Comparison of ENCODE assay signal across 8 cellular contexts in genomic region chr19:45091031-45091918, GRCh38. TPM values are rescaled to one million over a fixed set of nuclear protein-coding genes. Genes with fewer than 3 reads are reported as not detected.
DNase-seq lines count a peak whose midpoint lies in the region; ATAC-seq lines count a peak whose summit lies in the region.

No MANE protein-coding gene starts in this region.

- no peaks in the 10 kb centered on the region for H3K36me3 ChIP-seq in ACC112 (ENCODE audit: insufficient read depth, low read length)

- DNase-seq in NCI-H510A treated with DMSO at 0.1 percent for 48 hours (lab: John Stamatoyannopoulos, UW), result peak; percentile 97
- DNase-seq in activated CD4-positive, alpha-beta T cell treated with anti-CD3 and anti-CD28 coated beads, Interleukin-2, amount 50 U/mL, for 4 hours, result peak; percentile 91 to 94
- peak; percentile 99 for DNase-seq in left lobe of liver (ENCODE audit: low spot score)
- peak; percentile 97 for DNase-seq in stimulated activated CD4-positive, alpha-beta T cell treated with anti-CD3 and anti-CD28 coated beads, Interleukin-1b, Interleukin-23, amount 100 ng/mL, for 48 hours

- peak overlapping the region; percentile 95 for H3K4me3 Mint-ChIP-seq in dendritic cell treated with granulocyte-macrophage colony-stimulating factor and Interleukin-4, amounts not matched to agents 40 ng/mL and 50 ng/mL, for 4 days

- no peaks in the 10 kb centered on the region for H3K9me3 Mint-ChIP-seq in dendritic cell treated with granulocyte-macrophage colony-stimulating factor and Interleukin-4, amounts not matched to agents 40 ng/mL and 50 ng/mL, for 4 days

- peak overlapping the region; percentile 87 for H3K27ac ChIP-seq in ACC112 (ENCODE audit: low read depth, low read length)

- peak overlapping the region; percentile 86 for H3K4me3 ChIP-seq in ACC112 (ENCODE audit: low read depth, low read length)

- ATAC-seq in GM18870 (IDR thresholded peaks at IDR 0.05; ENCODE audit: unreplicated experiment) (peak; percentile 48), HG03135 (IDR thresholded peaks at IDR 0.05; ENCODE audit: unreplicated experiment) (peak; percentile 60), left lobe of liver (peak; percentile 85)

- H3K27me3 ChIP-seq in ACC112 (ENCODE audit: insufficient read depth, low read length), result no peaks in the 10 kb centered on the region

- H3K4me1 Mint-ChIP-seq in dendritic cell treated with granulocyte-macrophage colony-stimulating factor and Interleukin-4, amounts not matched to agents 40 ng/mL and 50 ng/mL, for 4 days (ENCODE audit: low read depth), result peaks cover 59% of the 10 kb centered on the region

- H3K36me3 Mint-ChIP-seq in dendritic cell treated with granulocyte-macrophage colony-stimulating factor and Interleukin-4, amounts not matched to agents 40 ng/mL and 50 ng/mL, for 4 days (ENCODE audit: low read depth), result peaks cover 84% of the 10 kb centered on the region

- H3K4me1 ChIP-seq in ACC112 (ENCODE audit: control insufficient read depth, insufficient read depth, low read length, unreplicated experiment), result peaks cover 7% of the 10 kb centered on the region

- H3K27me3 Mint-ChIP-seq in dendritic cell treated with granulocyte-macrophage colony-stimulating factor and Interleukin-4, amounts not matched to agents 40 ng/mL and 50 ng/mL, for 4 days, result no peaks in the 10 kb centered on the region

- H3K79me2 ChIP-seq in ACC112 (ENCODE audit: control insufficient read depth, insufficient read depth, low read length, unreplicated experiment), result peaks cover 36% of the 10 kb centered on the region

- peak overlapping the region; percentile 100 for H3K27ac Mint-ChIP-seq in dendritic cell treated with granulocyte-macrophage colony-stimulating factor and Interleukin-4, amounts not matched to agents 40 ng/mL and 50 ng/mL, for 4 days

- peak overlapping the region; percentile 96 for H2AFZ ChIP-seq in ACC112 (ENCODE audit: low read length, unreplicated experiment)

- intact Hi-C loops in dendritic cell treated with granulocyte-macrophage colony-stimulating factor and Interleukin-4, amounts not matched to agents 40 ng/mL and 50 ng/mL, for 4 days (cut with micrococcal nuclease), result loop anchor here (1.0 kb wide), 1 partner anchor 12 kb away; the partner anchor contains the start of gene GEMIN7

RNA-seq across cellular contexts. Expression of gene PPP1R37, which starts 1.7 kb away (rescaled TPM):
- 11.3 TPM for total RNA-seq in left lobe of liver

RNA-seq across cellular contexts. Expression of gene GEMIN7, which starts 12.2 kb away (rescaled TPM):
- 11.7 TPM for total RNA-seq in left lobe of liver

RNA-seq across cellular contexts. Expression of gene ZNF296, which starts 15.0 kb away (rescaled TPM):
- total RNA-seq in left lobe of liver, result 0.35 TPM

RNA-seq across cellular contexts. Expression of gene CLASRP, which starts 52.4 kb away (rescaled TPM):
- 50.5 TPM for total RNA-seq in left lobe of liver

Comparison
In these comparisons a context has a peak if more than half of its experiments do, and no peak if none do; other contexts are left out.
1. Peak in every context shown above with its lines: DNase-seq, ATAC-seq, H3K4me3 ChIP-seq and H3K27ac ChIP-seq.